28 cellular contexts compared by ENCODE assay signal in the genomic region with DNA sequence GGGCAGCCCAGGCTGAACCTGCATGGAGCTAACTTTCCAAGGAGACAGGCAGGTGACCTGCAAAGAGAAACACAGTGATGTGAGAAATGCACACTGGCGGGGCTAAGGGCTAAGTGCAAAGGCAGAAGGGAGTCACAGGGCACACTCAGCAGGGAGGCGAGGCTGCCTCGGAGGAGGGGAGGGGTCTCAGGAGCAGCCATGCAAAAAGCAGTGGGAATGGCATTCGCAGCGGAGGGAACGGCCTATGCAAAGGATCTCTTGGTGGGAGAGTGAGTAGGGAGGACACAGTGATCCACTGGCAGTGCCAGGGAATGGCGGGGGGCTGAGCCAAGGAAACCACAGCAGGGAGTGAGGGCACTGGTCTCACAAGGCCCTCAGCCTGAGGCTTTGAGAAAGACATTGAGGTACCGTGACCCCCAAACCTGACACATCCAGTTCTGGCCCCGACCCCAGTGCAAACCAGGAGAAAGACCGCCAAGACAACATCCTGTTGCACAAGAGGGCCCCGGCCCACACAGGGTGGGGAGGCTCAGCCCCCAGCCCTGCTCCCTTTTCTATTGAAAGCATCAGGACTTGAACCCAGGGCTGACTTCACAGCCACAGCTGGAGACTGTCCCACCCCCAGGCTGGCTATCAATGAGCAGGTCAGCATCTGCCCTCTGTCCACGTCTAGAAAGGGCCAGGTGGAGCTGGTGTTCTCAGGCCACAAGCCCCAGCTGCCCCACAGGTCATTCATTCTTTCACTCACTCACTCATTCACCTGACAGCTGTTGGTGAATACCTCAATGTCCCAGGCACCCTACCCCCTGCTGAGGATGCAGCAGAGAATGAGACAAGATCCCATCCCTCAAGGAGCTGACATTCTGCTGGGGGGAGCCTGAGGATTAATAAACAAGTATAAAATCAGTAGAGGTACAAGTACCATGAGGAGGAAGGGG. TPM values are rescaled to one million over a fixed set of nuclear protein-coding genes. Genes with fewer than 3 reads are reported as not detected.
DNase-seq lines count a peak whose midpoint lies in the region; ATAC-seq, FAIRE-seq and TF ChIP-seq lines count a peak whose summit lies in the region.
"Had no signal": no experiment of that assay in that cellular context is flagged by ENCODE, and none has a peak within 500 bp of the region (broad histone marks: within the 10 kb centered on the region; RNA-seq: fewer than 3 reads in every experiment).

No MANE protein-coding gene starts in this region.

- H3K18ac ChIP-seq in neuronal stem cell (ENCODE audit: low read length), result peak overlapping the region; percentile 38

- ATAC-seq in activated CD8-positive, alpha-beta memory T cell treated with anti-CD3 and anti-CD28 coated beads, Interleukin-2, amount 10 ng/mL, durations not matched to agents 7 days and 5 days, result no peak
- ATAC-seq in GM21576 (IDR thresholded peaks at IDR 0.05; ENCODE audit: unreplicated experiment), result no peak
- no peak for ATAC-seq in HG02759 (IDR thresholded peaks at IDR 0.05; ENCODE audit: unreplicated experiment)
- ATAC-seq: HepG2, T-helper 17 cell had no signal

- H3K9me2 ChIP-seq in hepatocyte (replicated peaks; ENCODE audit: insufficient read depth), result no peaks in the 10 kb centered on the region

- peak overlapping the region; percentile 47 for H2BK12ac ChIP-seq in neuronal stem cell (ENCODE audit: low read length)

- H3K4me1 ChIP-seq in hepatocyte (ENCODE audit: insufficient read depth) (peaks cover 45% of the 10 kb centered on the region), neuronal stem cell (ENCODE audit: control insufficient read depth in 2 of 2, insufficient read depth in 1 of 2, low read depth in 1 of 2, low read length in 2 of 2) (peaks cover 23 to 24% of the 10 kb centered on the region in 2 donors)

- H2BK15ac ChIP-seq in neuronal stem cell (ENCODE audit: low read length), result peak overlapping the region; percentile 97

- H3K4ac ChIP-seq in neuronal stem cell (ENCODE audit: low read length), result peak overlapping the region; percentile 61

- no peaks in the 10 kb centered on the region for H3K9me3 Mint-ChIP-seq in activated CD8-positive, alpha-beta memory T cell treated with anti-CD3 and anti-CD28 coated beads, Interleukin-2, amount 10 ng/mL, durations not matched to agents 7 days and 5 days (ENCODE audit: low read depth)
- H3K9me3 Mint-ChIP-seq: activated naive CD8-positive, alpha-beta T cell treated with anti-CD3 and anti-CD28 coated beads, Interleukin-2, amount 10 ng/mL, durations not matched to agents 7 days and 5 days; activated T-helper 2 cell treated with anti-CD3 and anti-CD28 coated beads, Interferon-gamma antibody, Interleukin-2, Interleukin-4, amounts not matched to agents 10 μg/mL and 5 μg/mL and 100 μg/mL, durations not matched to agents 14 hours and 24 hours and 36 hours; stimulated activated memory B cell treated with anti-CD40 and anti-IgM and Interleukin-4, amounts not matched to agents 10 μg/mL and 1 μg/mL and 100 μg/mL, for 72 hours had no signal

- H3K27me3 Mint-ChIP-seq in activated CD8-positive, alpha-beta memory T cell treated with anti-CD3 and anti-CD28 coated beads, Interleukin-2, amount 10 ng/mL, durations not matched to agents 7 days and 5 days, result no peaks in the 10 kb centered on the region

- DNase-seq in activated CD8-positive, alpha-beta memory T cell treated with anti-CD3 and anti-CD28 coated beads, Interleukin-2, amount 50 U/mL, for 4 hours, result peak; percentile 5
- no peak for DNase-seq in activated CD8-positive, alpha-beta memory T cell treated with anti-CD3 and anti-CD28 coated beads, Interleukin-2, amount 10 ng/mL, durations not matched to agents 7 days and 5 days
- DNase-seq in hepatocyte (ENCODE audit: low spot score), result no peak
- no peak for DNase-seq in neuronal stem cell (ENCODE audit: low spot score)
- no peak for DNase-seq in urothelium cell line (ENCODE audit: low spot score)
- DNase-seq in GDM1 (lab: John Stamatoyannopoulos, UW), result no peak
- DNase-seq: activated CD4-positive, alpha-beta T cell treated with anti-CD3 and anti-CD28 coated beads, Interleukin-2, amount 50 U/mL, for 1 hour; activated CD8-positive, alpha-beta memory T cell treated with anti-CD3 and anti-CD28 coated beads, Interleukin-2, amount 50 U/mL, for 48 hours; activated naive CD8-positive, alpha-beta T cell treated with anti-CD3 and anti-CD28 coated beads, Interleukin-2, amount 10 ng/mL, durations not matched to agents 7 days and 5 days; DMS79 treated with DMSO at 0.1 percent for 48 hours; mammary epithelial cell; naive B cell; NCI-H1105 treated with DMSO at 0.1 percent for 48 hours; NCI-H524; stimulated activated CD4-positive, alpha-beta T cell treated with anti-CD3 and anti-CD28 coated beads, Interleukin-2, amount 100 ng/mL, for 24 hours; T-helper 17 cell had no signal

- peak overlapping the region; percentile 82 for H2AK5ac ChIP-seq in neuronal stem cell (ENCODE audit: low read depth, low read length)

- H4K20me1 ChIP-seq in hepatocyte (ENCODE audit: insufficient read depth, poor library complexity, severe bottlenecking), result no peaks in the 10 kb centered on the region

- 89% methylated on average over 12 of the region's 12 CpGs for WGBS in hepatocyte (ENCODE audit: low lambda C conversion rate, missing lambda C conversion rate)
- WGBS in neuronal stem cell (ENCODE audit: extremely low coverage in 2 of 2, insufficient read length in 2 of 2, insufficient replicate concordance in 1 of 2), 2 donors, result no CpG with 5 or more reads among the region's 12 CpGs

- H2BK5ac ChIP-seq in neuronal stem cell (ENCODE audit: low read length), result no peak overlapping the region

- no peak overlapping the region for H3K4me3 Mint-ChIP-seq in activated CD8-positive, alpha-beta memory T cell treated with anti-CD3 and anti-CD28 coated beads, Interleukin-2, amount 10 ng/mL, durations not matched to agents 7 days and 5 days
- H3K4me3 Mint-ChIP-seq: activated naive CD8-positive, alpha-beta T cell treated with anti-CD3 and anti-CD28 coated beads, Interleukin-2, amount 10 ng/mL, durations not matched to agents 7 days and 5 days; naive B cell; stimulated activated memory B cell treated with anti-CD40 and anti-IgM and Interleukin-4, amounts not matched to agents 10 μg/mL and 1 μg/mL and 100 μg/mL, for 72 hours; T-helper 17 cell had no signal

- H3K79me1 ChIP-seq in neuronal stem cell (ENCODE audit: low read depth, low read length), result peaks cover 1% of the 10 kb centered on the region

- H3K9me3 ChIP-seq in hepatocyte (ENCODE audit: low read depth) (no peaks in the 10 kb centered on the region), neuronal stem cell (replicated peaks in 1 of 2; ENCODE audit: control insufficient read depth in 2 of 2, insufficient read depth in 1 of 2, low read depth in 1 of 2, low read length in 2 of 2) (no peaks in the 10 kb centered on the region)
- H3K9me3 ChIP-seq: prostate gland had no signal

- no peak overlapping the region for H3K23ac ChIP-seq in neuronal stem cell (ENCODE audit: low read depth, low read length, poor library complexity)

- no peak for TF ChIP-seq CTCF in hepatocyte (IDR thresholded peaks at IDR 0.05; ENCODE audit: poor library complexity)

- H3K27ac Mint-ChIP-seq in activated CD8-positive, alpha-beta memory T cell treated with anti-CD3 and anti-CD28 coated beads, Interleukin-2, amount 10 ng/mL, durations not matched to agents 7 days and 5 days, result no peak overlapping the region
- H3K27ac Mint-ChIP-seq: activated naive CD8-positive, alpha-beta T cell treated with anti-CD3 and anti-CD28 coated beads, Interleukin-2, amount 10 ng/mL, durations not matched to agents 7 days and 5 days; activated T-helper 2 cell treated with anti-CD3 and anti-CD28 coated beads, Interferon-gamma antibody, Interleukin-2, Interleukin-4, amounts not matched to agents 10 μg/mL and 5 μg/mL and 100 μg/mL, durations not matched to agents 14 hours and 24 hours and 36 hours; T-helper 17 cell had no signal

- H4K8ac ChIP-seq in neuronal stem cell (ENCODE audit: low read depth, low read length), result peak overlapping the region; percentile 0

- H3K27ac ChIP-seq in hepatocyte (peak overlapping the region; percentile 70), neuronal stem cell (replicated peaks; ENCODE audit: low read length) (no peak overlapping the region)
- H3K27ac ChIP-seq: HL-60 had no signal

- H2AFZ ChIP-seq in hepatocyte (no peak overlapping the region), neuronal stem cell (ENCODE audit: low read length) (no peak overlapping the region)

- no peaks in the 10 kb centered on the region for H3K36me3 ChIP-seq in hepatocyte (replicated peaks; ENCODE audit: insufficient read depth, low read depth)
- H3K36me3 ChIP-seq in neuronal stem cell (replicated peaks in 1 of 2; ENCODE audit: control insufficient read depth in 2 of 2, insufficient read depth in 2 of 2, low read length in 2 of 2), result no peaks in the 10 kb centered on the region
- H3K36me3 ChIP-seq: prostate gland had no signal

- H3K14ac ChIP-seq in neuronal stem cell (ENCODE audit: low read length), result peak overlapping the region; percentile 77

- H4K91ac ChIP-seq in neuronal stem cell (ENCODE audit: low read depth, low read length, poor library complexity), result no peak overlapping the region

- no peaks in the 10 kb centered on the region for H3K4me1 Mint-ChIP-seq in activated CD8-positive, alpha-beta memory T cell treated with anti-CD3 and anti-CD28 coated beads, Interleukin-2, amount 10 ng/mL, durations not matched to agents 7 days and 5 days

- no peak overlapping the region for H3K4me3 ChIP-seq in hepatocyte
- no peak overlapping the region for H3K4me3 ChIP-seq in neuronal stem cell (ENCODE audit: low read length in 2 of 2)
- H3K4me3 ChIP-seq: prostate gland had no signal

- H3K9ac ChIP-seq in neuronal stem cell (ENCODE audit: low read depth, low read length, poor library complexity), result no peak overlapping the region

- no peaks in the 10 kb centered on the region for H3K79me2 ChIP-seq in hepatocyte

- peak; percentile 59 for FAIRE-seq in urothelium cell line (lab: Jason Lieb, UNC)
- FAIRE-seq: A204.1, HepG2, RCC 7860 had no signal

- no peaks in the 10 kb centered on the region for H3K27me3 ChIP-seq in hepatocyte
- no peaks in the 10 kb centered on the region for H3K27me3 ChIP-seq in neuronal stem cell (ENCODE audit: control insufficient read depth in 3 of 3, insufficient read depth in 3 of 3, low read depth in 1 of 3, low read length in 3 of 3)

- H2BK120ac ChIP-seq in neuronal stem cell (ENCODE audit: low read depth, low read length), result no peak overlapping the region

- H3K36me3 Mint-ChIP-seq in activated CD8-positive, alpha-beta memory T cell treated with anti-CD3 and anti-CD28 coated beads, Interleukin-2, amount 10 ng/mL, durations not matched to agents 7 days and 5 days, result no peaks in the 10 kb centered on the region
- H3K36me3 Mint-ChIP-seq: activated naive CD8-positive, alpha-beta T cell treated with anti-CD3 and anti-CD28 coated beads, Interleukin-2, amount 10 ng/mL, durations not matched to agents 7 days and 5 days; naive B cell; stimulated activated memory B cell treated with anti-CD40 and anti-IgM and Interleukin-4, amounts not matched to agents 10 μg/mL and 1 μg/mL and 100 μg/mL, for 72 hours had no signal

- H3K4me2 ChIP-seq in hepatocyte (no peak overlapping the region), neuronal stem cell (ENCODE audit: insufficient read depth, low read length, poor library complexity, severe bottlenecking) (no peak overlapping the region)

- CTCF ChIA-PET in activated CD8-positive, alpha-beta memory T cell treated with anti-CD3 and anti-CD28 coated beads, Interleukin-2, amount 10 ng/mL, durations not matched to agents 7 days and 5 days (lab: Charles Lee), result interaction anchor here (1.6 kb wide), 1 partner anchor 10 kb away, joined by 5 read pairs; no protein-coding TSS in a partner anchor

RNA-seq across cellular contexts. Expression of a gene that starts 50.7 kb away (rescaled TPM):
- 1 to 10 TPM in 1 of 2 experiments, under 1 TPM in 1; 0.42 to 2.0 TPM for total RNA-seq in activated CD8-positive, alpha-beta memory T cell treated with anti-CD3 and anti-CD28 coated beads, Interleukin-2, amount 10 ng/mL, durations not matched to agents 7 days and 5 days
- not detected in 2 replicates for total RNA-seq in hepatocyte
- not detected in 2 replicates for polyA plus RNA-seq in hepatocyte
- polyA plus RNA-seq in neuronal stem cell (2013, experiment 1 of 2), result not detected
- polyA plus RNA-seq in neuronal stem cell (2013, experiment 2 of 2), result not detected
- total RNA-seq: activated naive CD8-positive, alpha-beta T cell treated with anti-CD3 and anti-CD28 coated beads, Interleukin-2, amount 10 ng/mL, durations not matched to agents 7 days and 5 days; HepG2; kidney epithelial cell; mammary epithelial cell; skeletal muscle tissue; T-helper 17 cell; temporal lobe had no signal
- polyA plus RNA-seq: HepG2, mammary epithelial cell had no signal
